Comparison of ENCODE assay signal across 18 cellular contexts in the genomic region with DNA sequence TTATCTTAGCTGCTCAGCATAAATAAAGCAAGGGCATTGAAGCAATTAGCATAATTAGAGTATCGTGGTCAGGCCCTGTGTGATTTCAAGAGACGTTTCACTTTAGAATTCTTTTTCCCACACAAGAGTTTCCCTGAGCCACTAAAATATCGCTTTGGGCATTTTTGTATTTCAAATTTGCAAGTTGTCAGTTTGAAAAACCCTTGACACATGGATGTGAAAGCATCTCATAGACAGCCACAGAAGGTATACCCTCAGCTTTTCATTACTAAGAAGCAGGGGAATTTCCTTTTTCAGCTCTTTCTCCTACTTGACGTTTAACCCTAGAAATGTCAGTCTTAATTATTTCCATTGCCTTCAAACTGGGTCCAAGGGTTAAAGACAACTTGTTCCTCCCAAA.
DNase-seq lines count a peak whose midpoint lies in the region; ATAC-seq, FAIRE-seq and TF ChIP-seq lines count a peak whose summit lies in the region.
"Had no signal": no experiment of that assay in that cellular context is flagged by ENCODE, and none has a peak within 500 bp of the region (broad histone marks: within the 10 kb centered on the region; RNA-seq: fewer than 3 reads in every experiment).

No MANE protein-coding gene starts in this region.

- H3K9ac ChIP-seq in KMS-11: no peak overlapping the region

- no peak for FAIRE-seq in H54 (lab: Jason Lieb, UNC)
- FAIRE-seq: A204.1, GM12891, H1 had no signal

- peak; percentile 5 for DNase-seq in GM12865 (ENCODE audit: low read depth)
- peak; percentile 26 for DNase-seq in NCI-H1105 treated with DMSO at 0.1 percent for 48 hours (lab: John Stamatoyannopoulos, UW)
- DNase-seq in H54 (ENCODE audit: insufficient read length, low spot score): no peak
- DNase-seq in epidermal melanocyte (ENCODE audit: insufficient read length, low spot score): no peak
- DNase-seq in NCI-H2227 (lab: John Stamatoyannopoulos, UW; ENCODE audit: unreplicated experiment): no peak
- DNase-seq: C1 segment of cervical spinal cord; Calu3; CD4-positive, alpha-beta T cell; DMS 273 treated with DMSO at 0.1 percent for 48 hours; HCEC 1CT; HFFc6; KG1 had no signal

- H2AFZ ChIP-seq in KMS-11 (ENCODE audit: low read depth): no peak overlapping the region

- ATAC-seq in GM18868 (IDR thresholded peaks at IDR 0.05; ENCODE audit: unreplicated experiment) (peak; percentile 53), GM18858 (IDR thresholded peaks at IDR 0.05; ENCODE audit: unreplicated experiment) (no peak)

- no peak for TF ChIP-seq POLR2A in H54 (IDR thresholded peaks at IDR 0.05; ENCODE audit: low read depth, low read length)

- H3K27me3 ChIP-seq in KMS-11 (ENCODE audit: insufficient read depth, low read depth): no peaks in the 10 kb centered on the region

- H3K27ac ChIP-seq in KMS-11: peak overlapping the region; percentile 18; the same call in 1 of the 2 replicates

- peaks cover 15% of the 10 kb centered on the region for H3K4me1 ChIP-seq in KMS-11 (ENCODE audit: low read depth, poor library complexity, severe bottlenecking)

- no peaks in the 10 kb centered on the region for H3K79me2 ChIP-seq in KMS-11 (ENCODE audit: insufficient read depth, low read depth)

- no peak overlapping the region for H3K4me2 ChIP-seq in KMS-11

- H4K20me1 ChIP-seq in KMS-11 (ENCODE audit: insufficient read depth): no peaks in the 10 kb centered on the region

- no peak for TF ChIP-seq CTCF in GM12865 (IDR thresholded peaks at IDR 0.05; ENCODE audit: insufficient read depth, low read depth, low read length, missing control alignments)
- no peak for TF ChIP-seq CTCF in KMS-11 (conservative IDR thresholded peaks at IDR 0.05; ENCODE audit: low read depth, low read length)

- H3K4me3 ChIP-seq in GM12865 (ENCODE audit: low read depth, low read length) (no peak overlapping the region), KMS-11 (IDR thresholded peaks at IDR 0.05; ENCODE audit: insufficient read depth, low read depth, low read length) (no peak overlapping the region)

- no peaks in the 10 kb centered on the region for H3K36me3 ChIP-seq in KMS-11 (ENCODE audit: insufficient read depth)

Comparison
In these comparisons a context has a peak if more than half of its experiments do, and no peak if none do; other contexts are left out.
1. DNase-seq: peak in GM12865 (single experiment) and NCI-H1105 treated with DMSO at 0.1 percent for 48 hours (single experiment); none in H54 (single experiment), epidermal melanocyte (single experiment) and NCI-H2227 (single experiment).